In genomic region chr5:138258704-138259285, GRCh38 we compare ENCODE assay signal across 27 cellular contexts. TPM values are rescaled to one million over a fixed set of nuclear protein-coding genes. Genes with fewer than 3 reads are reported as not detected.
"Had no signal": no experiment of that assay in that cellular context is flagged by ENCODE, and none has a peak within 500 bp of the region (broad histone marks: within the 10 kb centered on the region; RNA-seq: fewer than 3 reads in every experiment).

No MANE protein-coding gene starts in this region.

- ATAC-seq: activated CD8-positive, alpha-beta memory T cell treated with anti-CD3 and anti-CD28 coated beads, Interleukin-2, amount 10 ng/mL, durations not matched to agents 7 days and 5 days; activated naive CD4-positive, alpha-beta T cell treated with anti-CD3 and anti-CD28 coated beads, Interleukin-2, amount 50 U/mL, for 72 hours; activated naive CD8-positive, alpha-beta T cell treated with anti-CD3 and anti-CD28 coated beads, Interleukin-2, amount 50 U/mL, for 24 hours; body of pancreas; SK-N-SH treated with all-trans-retinoic acid at 6 μM for 48 hours had no signal

- H3K4me3 Mint-ChIP-seq: activated B cell treated with CpG ODN at 0.5 μM for 24 hours; activated CD4-positive, alpha-beta T cell treated with anti-CD3 and anti-CD28 coated beads, Interleukin-2, amount 10 ng/mL, durations not matched to agents 24 days and 14 days; activated CD8-positive, alpha-beta memory T cell treated with anti-CD3 and anti-CD28 coated beads, Interleukin-2, amount 10 ng/mL, durations not matched to agents 7 days and 5 days; activated naive CD8-positive, alpha-beta T cell treated with anti-CD3 and anti-CD28 coated beads, Interleukin-2, amount 50 U/mL, for 24 hours; activated T-cell treated with anti-CD3 and anti-CD28 coated beads, Interleukin-2, amount 50 U/mL, for 24 hours; activated T-helper 1 cell treated with anti-CD3 and anti-CD28 coated beads, Interleukin-12 subunit alpha, Interleukin-12 subunit beta, Interleukin-2, Interleukin-4 antibody, amounts not matched to agents 30 ng/mL and 10 ng/mL and 1 ng/mL, durations not matched to agents 14 hours and 24 hours and 36 hours had no signal

- H3K36me3 ChIP-seq: ascending aorta, Peyer's patch, SJSA1 had no signal

- H3K4me1 Mint-ChIP-seq: activated B cell treated with CpG ODN at 0.5 μM for 24 hours; activated CD8-positive, alpha-beta memory T cell treated with anti-CD3 and anti-CD28 coated beads, Interleukin-2, amount 10 ng/mL, durations not matched to agents 7 days and 5 days had no signal

- DNase-seq: activated B cell treated with CpG ODN at 0.5 μM for 24 hours; activated CD4-positive, alpha-beta T cell treated with anti-CD3 and anti-CD28 coated beads for 1 hour; activated CD4-positive, alpha-beta T cell treated with anti-CD3 and anti-CD28 coated beads, Interleukin-2, amount 10 ng/mL, durations not matched to agents 24 days and 14 days; activated CD4-positive, alpha-beta T cell treated with anti-CD3 and anti-CD28 coated beads, Interleukin-2, amount 50 U/mL, for 48 hours; activated CD8-positive, alpha-beta memory T cell treated with anti-CD3 and anti-CD28 coated beads, Interleukin-2, amount 10 ng/mL, durations not matched to agents 7 days and 5 days; activated effector memory CD4-positive, alpha-beta T cell treated with Interleukin-2 at 50 U/mL for 16 hours; activated naive CD4-positive, alpha-beta T cell treated with Interleukin-2 at 50 U/mL for 16 hours; activated naive CD8-positive, alpha-beta T cell treated with anti-CD3 and anti-CD28 coated beads, Interleukin-2, amount 50 U/mL, for 24 hours; activated T-cell treated with anti-CD3 and anti-CD28 coated beads, Interleukin-2, amount 50 U/mL, for 24 hours; amniotic stem cell; body of pancreas; central memory CD4-positive, alpha-beta T cell; NCI-H1105 treated with DMSO at 0.1 percent for 48 hours; NCI-H1436 treated with DMSO at 0.1 percent for 48 hours; NCI-H187; NCI-H2081; NCI-H524; Peyer's patch; SHP77; SW 1271 had no signal

- H3K27ac Mint-ChIP-seq: activated B cell treated with CpG ODN at 0.5 μM for 24 hours; activated CD4-positive, alpha-beta T cell treated with anti-CD3 and anti-CD28 coated beads, Interleukin-2, amount 10 ng/mL, durations not matched to agents 24 days and 14 days; activated CD8-positive, alpha-beta memory T cell treated with anti-CD3 and anti-CD28 coated beads, Interleukin-2, amount 10 ng/mL, durations not matched to agents 7 days and 5 days; activated naive CD4-positive, alpha-beta T cell treated with anti-CD3 and anti-CD28 coated beads, Interleukin-2, amount 50 U/mL, for 72 hours; activated naive CD8-positive, alpha-beta T cell treated with anti-CD3 and anti-CD28 coated beads, Interleukin-2, amount 50 U/mL, for 24 hours; activated T-cell treated with anti-CD3 and anti-CD28 coated beads, Interleukin-2, amount 50 U/mL, for 24 hours; activated T-helper 1 cell treated with anti-CD3 and anti-CD28 coated beads, Interleukin-12 subunit alpha, Interleukin-12 subunit beta, Interleukin-2, Interleukin-4 antibody, amounts not matched to agents 30 ng/mL and 10 ng/mL and 1 ng/mL, durations not matched to agents 14 hours and 24 hours and 36 hours had no signal

- H3K9me3 ChIP-seq: ascending aorta, body of pancreas, Peyer's patch, SJSA1 had no signal

- H3K36me3 Mint-ChIP-seq: activated CD8-positive, alpha-beta memory T cell treated with anti-CD3 and anti-CD28 coated beads, Interleukin-2, amount 10 ng/mL, durations not matched to agents 7 days and 5 days; activated naive CD4-positive, alpha-beta T cell treated with anti-CD3 and anti-CD28 coated beads, Interleukin-2, amount 50 U/mL, for 72 hours had no signal

- H3K4me3 ChIP-seq: ascending aorta, body of pancreas, Peyer's patch, SJSA1 had no signal

- H3K4me1 ChIP-seq: ascending aorta, body of pancreas, Peyer's patch, SJSA1 had no signal

- H3K27ac ChIP-seq: ascending aorta, body of pancreas, Peyer's patch, RWPE1, SJSA1 had no signal

- H3K27me3 ChIP-seq: ascending aorta, body of pancreas, Peyer's patch had no signal

- H3K27me3 Mint-ChIP-seq: activated naive CD8-positive, alpha-beta T cell treated with anti-CD3 and anti-CD28 coated beads, Interleukin-2, amount 50 U/mL, for 24 hours; activated T-cell treated with anti-CD3 and anti-CD28 coated beads, Interleukin-2, amount 50 U/mL, for 24 hours had no signal

RNA-seq across cellular contexts. Expression of gene GFRA3, which starts 15.6 kb away (rescaled TPM):
- total RNA-seq: activated B cell treated with CpG ODN at 0.5 μM for 24 hours; activated CD4-positive, alpha-beta T cell treated with anti-CD3 and anti-CD28 coated beads, Interleukin-2, amount 10 ng/mL, durations not matched to agents 24 days and 14 days; ascending aorta; bronchial epithelial cell; Peyer's patch; SJSA1 had no signal
